In the genomic region with DNA sequence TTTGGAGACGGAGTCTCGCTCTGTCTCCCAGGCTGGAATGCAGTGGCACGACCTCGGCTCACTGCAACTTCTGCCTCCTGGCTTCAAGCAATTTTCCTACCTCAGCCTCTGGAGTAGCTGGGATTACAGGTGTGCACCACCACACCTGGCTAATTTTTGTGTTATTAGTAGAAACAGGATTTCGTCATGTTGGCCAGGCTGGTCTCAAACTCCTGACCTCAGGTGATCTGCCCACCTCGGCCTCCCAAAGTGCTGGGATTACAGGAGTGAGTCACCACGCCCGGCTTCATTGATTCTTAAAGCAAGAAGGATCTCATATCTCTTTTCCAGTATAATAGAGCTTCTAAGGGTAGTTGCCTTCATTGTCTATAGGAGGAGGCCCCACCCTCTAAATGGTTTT, we compare ENCODE assay signal across 6 cellular contexts. TPM values are rescaled to one million over a fixed set of nuclear protein-coding genes. Genes with fewer than 3 reads are reported as not detected.
"Had no signal": no experiment of that assay in that cellular context is flagged by ENCODE, and none has a peak within 500 bp of the region (broad histone marks: within the 10 kb centered on the region; RNA-seq: fewer than 3 reads in every experiment).

No MANE protein-coding gene starts in this region.

RNA-seq across cellular contexts. Expression of gene CSHL1, which starts 6.3 kb away (rescaled TPM):
- total RNA-seq: HepG2, HT-29, HT1080, IMR-90, K562 had no signal
- polyA plus RNA-seq: HepG2, IgD-negative memory B cell, IMR-90, K562 had no signal

RNA-seq across cellular contexts. Expression of gene CSH1, which starts 8.4 kb away (rescaled TPM):
- total RNA-seq: HepG2, HT-29, HT1080, IMR-90, K562 had no signal
- polyA plus RNA-seq: HepG2, IgD-negative memory B cell, IMR-90, K562 had no signal

RNA-seq across cellular contexts. Expression of gene GH1, which starts 13.8 kb away (rescaled TPM):
- total RNA-seq: HepG2, HT-29, HT1080, IMR-90, K562 had no signal
- polyA plus RNA-seq: HepG2, IMR-90, K562 had no signal

RNA-seq across cellular contexts. Expression of gene GH2, which starts 23.1 kb away (rescaled TPM):
- total RNA-seq: HepG2, HT-29, HT1080, IMR-90, K562 had no signal
- polyA plus RNA-seq: HepG2, IgD-negative memory B cell, IMR-90, K562 had no signal

RNA-seq across cellular contexts. Expression of gene CD79B, which starts 27.3 kb away (rescaled TPM):
- total RNA-seq: HepG2, HT-29, IMR-90 had no signal
- polyA plus RNA-seq: HepG2, IMR-90 had no signal
